11 cellular contexts compared by ENCODE assay signal in genomic region chr5:10599828-10600227, GRCh38. TPM values are rescaled to one million over a fixed set of nuclear protein-coding genes. Genes with fewer than 3 reads are reported as not detected.
DNase-seq lines count a peak whose midpoint lies in the region; ATAC-seq, FAIRE-seq and TF ChIP-seq lines count a peak whose summit lies in the region.
"Had no signal": no experiment of that assay in that cellular context is flagged by ENCODE, and none has a peak within 500 bp of the region (broad histone marks: within the 10 kb centered on the region; RNA-seq: fewer than 3 reads in every experiment).

No MANE protein-coding gene starts in this region.

- no peak for TF ChIP-seq CTCF in choroid plexus epithelial cell (conservative IDR thresholded peaks at IDR 0.05; ENCODE audit: low read depth, low read length)

- DNase-seq in H54 (ENCODE audit: insufficient read length, low spot score) = peak; percentile 46
- peak; percentile 60 for DNase-seq in RKO (ENCODE audit: low spot score)
- DNase-seq in choroid plexus epithelial cell (ENCODE audit: low read depth) = peak; percentile 75
- DNase-seq in renal cortical epithelial cell (ENCODE audit: low read depth) = peak; percentile 96
- DNase-seq in mesenteric fat pad (ENCODE audit: low spot score) = no peak
- no peak for DNase-seq in NCI-H1105 treated with DMSO at 0.1 percent for 48 hours (lab: John Stamatoyannopoulos, UW)
- no peak for DNase-seq in CD1c-positive myeloid dendritic cell (ENCODE audit: extremely low spot score)
- DNase-seq: activated T-cell treated with anti-CD3 and anti-CD28 coated beads, Interleukin-2, amount 50 U/mL, for 24 hours; NCI-H146 had no signal

- ATAC-seq in GM18517 (IDR thresholded peaks at IDR 0.05; ENCODE audit: unreplicated experiment) = no peak

- peak; percentile 67 for FAIRE-seq in H54 (lab: Jason Lieb, UNC)

- H3K4me3 ChIP-seq in choroid plexus epithelial cell (ENCODE audit: low read depth, low read length) = no peak overlapping the region
- H3K4me3 ChIP-seq: right atrium auricular region had no signal

- TF ChIP-seq POLR2A in H54 (IDR thresholded peaks at IDR 0.05; ENCODE audit: low read depth, low read length) = no peak

RNA-seq across cellular contexts. Expression of gene ANKRD33B, which starts 36.0 kb away (rescaled TPM):
- total RNA-seq in renal cortical epithelial cell (8.2 and 32.9 TPM in 2 replicates), mesenteric fat pad (5.7 TPM)

Comparison
In these comparisons a context has a peak if more than half of its experiments do, and no peak if none do; other contexts are left out.
1. DNase-seq: peak in H54 (single experiment), RKO (single experiment), choroid plexus epithelial cell (single experiment) and renal cortical epithelial cell (single experiment); none in mesenteric fat pad (single experiment), NCI-H1105 treated with DMSO at 0.1 percent for 48 hours (single experiment) and CD1c-positive myeloid dendritic cell (single experiment).